ENCODE assay signal across 34 cellular contexts in the genomic region with DNA sequence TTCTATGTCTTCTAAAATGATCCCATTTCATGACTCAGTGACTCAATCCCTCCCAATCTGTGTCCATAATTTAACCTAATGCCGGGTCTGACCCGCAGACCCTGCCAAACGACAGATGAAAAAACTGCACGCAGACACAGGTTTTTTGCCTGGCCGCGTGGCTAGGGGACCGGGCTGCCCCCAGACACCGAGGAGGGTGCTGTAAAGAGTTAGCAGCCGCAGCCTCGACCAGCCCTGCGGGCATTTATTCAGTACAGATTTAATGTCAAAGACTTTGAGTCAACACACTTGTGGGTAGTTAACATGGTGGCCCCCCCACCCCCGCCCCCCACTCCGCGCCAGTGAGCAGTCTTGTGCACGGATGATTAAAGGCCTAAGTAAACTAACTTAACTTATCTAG.
"Had no signal": no experiment of that assay in that cellular context is flagged by ENCODE, and none has a peak within 500 bp of the region (broad histone marks: within the 10 kb centered on the region; RNA-seq: fewer than 3 reads in every experiment).

No MANE protein-coding gene starts in this region.

- H3K9me3 ChIP-seq: MG63 had no signal

- H3K36me3 ChIP-seq: MG63 had no signal

- H3K9ac ChIP-seq: KMS-11 had no signal

- H3K27me3 ChIP-seq: MG63 had no signal

- DNase-seq: Karpas-422, Kasumi-1, KG1, MG63, MM.1S, MV-4-11, NCI-H1048, NCI-H1092, NCI-H1092 treated with DMSO at 0.1 percent for 48 hours, NCI-H1105, NCI-H1105 treated with DMSO at 0.1 percent for 48 hours, NCI-H1417, NCI-H1417 treated with DMSO at 0.1 percent for 48 hours, NCI-H1436, NCI-H1436 treated with DMSO at 0.1 percent for 48 hours, NCI-H146, NCI-H1694, NCI-H1694 treated with DMSO at 0.1 percent for 48 hours, NCI-H187, NCI-H187 treated with DMSO at 0.1 percent for 48 hours, NCI-H1930, NCI-H2029, NCI-H2029 treated with DMSO at 0.1 percent for 48 hours, NCI-H2081, NCI-H2081 treated with DMSO at 0.1 percent for 48 hours, NCI-H2107, NCI-H2171, NCI-H2171 treated with DMSO at 0.1 percent for 48 hours, NCI-H2227 treated with DMSO at 0.1 percent for 48 hours, NCI-H226, NCI-H345, NCI-H446 treated with DMSO at 0.1 percent for 48 hours, NCI-H510A had no signal

- H3K4me2 ChIP-seq: KMS-11 had no signal

- H3K27ac ChIP-seq: KMS-11 had no signal

- H3K4me3 ChIP-seq: MG63 had no signal
